ENCODE assay signal across 1 cellular context in genomic region chr14:70871001-70871400, GRCh38.
TF ChIP-seq lines count a peak whose summit lies in the region.

No MANE protein-coding gene starts in this region.

TF ChIP-seq in HCT116, 20 proteins besides CTCF, POLR2A, EP300 and RAD21 (continued from another document):
- TF ChIP-seq ZNF274 (IDR thresholded peaks at IDR 0.05; ENCODE audit: low read depth, low read length) (no peak), CBX3 (IDR thresholded peaks at IDR 0.05; ENCODE audit: low read depth) (peak; percentile 52; the same call in 1 of the 2 replicates)
TF ChIP-seq in HCT116: peak in this region for 1.
